8 cellular contexts compared by ENCODE assay signal in the genomic region with DNA sequence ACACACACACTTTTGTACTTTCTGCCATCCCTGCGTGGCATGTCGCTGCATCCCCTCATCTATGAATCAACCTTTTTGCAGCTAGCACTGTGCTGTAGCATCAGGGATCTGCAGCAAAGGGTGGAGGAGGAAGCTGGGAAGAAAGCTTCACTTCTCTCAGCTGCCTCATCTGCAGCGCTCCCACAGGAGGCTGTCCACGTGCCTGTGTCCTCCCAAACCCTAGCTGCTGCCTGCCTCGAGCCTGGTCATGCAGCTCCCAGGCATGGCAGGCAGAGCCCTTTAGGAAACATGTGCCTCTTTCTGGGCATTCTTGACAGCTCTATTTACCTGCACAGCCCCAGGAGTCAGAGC.
DNase-seq lines count a peak whose midpoint lies in the region; ATAC-seq and TF ChIP-seq lines count a peak whose summit lies in the region.

No MANE protein-coding gene starts in this region.

- H3K27ac ChIP-seq in ascending aorta: peak overlapping the region; percentile 47 to 79
- H3K27ac ChIP-seq in layer of hippocampus (ENCODE audit: low read depth, low read length): peak overlapping the region; percentile 81
- peak overlapping the region; percentile 12 for H3K27ac ChIP-seq in subcutaneous abdominal adipose tissue (ENCODE audit: low read depth, low read length)

- DNase-seq in activated T-cell treated with anti-CD3 and anti-CD28 coated beads, Interleukin-2, amount 50 U/mL, for 24 hours: no peak
- no peak for DNase-seq in activated T-cell treated with anti-CD3 and anti-CD28 coated beads, Interleukin-2, amount 50 U/mL, for 48 hours
- no peak for DNase-seq in ascending aorta (ENCODE audit: low spot score in 2 of 2)
- DNase-seq in stimulated activated CD4-positive, alpha-beta T cell treated with anti-CD3 and anti-CD28 coated beads, Interleukin-15, amount 100 ng/mL, for 24 hours: no peak
- no peak for DNase-seq in GM13976 (ENCODE audit: low spot score)

- H3K4me1 Mint-ChIP-seq in activated T-cell treated with anti-CD3 and anti-CD28 coated beads, Interleukin-2, amount 50 U/mL, for 24 hours (ENCODE audit: low read depth): peaks cover 74% of the 10 kb centered on the region

- H3K9me3 Mint-ChIP-seq in activated T-cell treated with anti-CD3 and anti-CD28 coated beads, Interleukin-2, amount 50 U/mL, for 24 hours: no peaks in the 10 kb centered on the region

- H3K27me3 ChIP-seq in ascending aorta (no peaks in the 10 kb centered on the region), layer of hippocampus (ENCODE audit: control insufficient read depth, insufficient read depth, low read length) (no peaks in the 10 kb centered on the region), subcutaneous abdominal adipose tissue (ENCODE audit: control insufficient read depth in 5 of 5, insufficient read depth in 4 of 5, low read length in 5 of 5) (no peaks in the 10 kb centered on the region)

- H3K27me3 Mint-ChIP-seq in activated T-cell treated with anti-CD3 and anti-CD28 coated beads, Interleukin-2, amount 50 U/mL, for 24 hours: no peaks in the 10 kb centered on the region

- no peaks in the 10 kb centered on the region for H3K36me3 Mint-ChIP-seq in activated T-cell treated with anti-CD3 and anti-CD28 coated beads, Interleukin-2, amount 50 U/mL, for 24 hours (ENCODE audit: low read depth)

- ATAC-seq in GM19035 (IDR thresholded peaks at IDR 0.05; ENCODE audit: unreplicated experiment): no peak

- peak overlapping the region; percentile 32 for H3K4me3 Mint-ChIP-seq in activated T-cell treated with anti-CD3 and anti-CD28 coated beads, Interleukin-2, amount 50 U/mL, for 24 hours

- H3K9me3 ChIP-seq in ascending aorta: no peaks in the 10 kb centered on the region
- no peaks in the 10 kb centered on the region for H3K9me3 ChIP-seq in subcutaneous abdominal adipose tissue (ENCODE audit: control insufficient read depth in 5 of 5, low read length in 5 of 5)

- H3K4me1 ChIP-seq in ascending aorta (peaks cover 12 to 22% of the 10 kb centered on the region in 2 donors), subcutaneous abdominal adipose tissue (ENCODE audit: control insufficient read depth in 5 of 5, insufficient read depth in 5 of 5, low read length in 5 of 5) (peaks cover 5 to 40% (median 25%) of the 10 kb centered on the region in 5 donors)

- intact Hi-C loops in ascending aorta (cut with DNase I): loop anchor here (5.0 to 10.0 kb wide), 2 partner anchors 45 to 653 kb away; a partner anchor contains a TSS

- peak overlapping the region; percentile 14 to 43 for H3K4me3 ChIP-seq in ascending aorta
- peak overlapping the region in 2 of 5 donors; percentile 19 to 35 for H3K4me3 ChIP-seq in subcutaneous abdominal adipose tissue (ENCODE audit: low read depth in 1 of 5, low read length in 5 of 5)

- H3K27ac Mint-ChIP-seq in activated T-cell treated with anti-CD3 and anti-CD28 coated beads, Interleukin-2, amount 50 U/mL, for 24 hours: peak overlapping the region; percentile 89

- TF ChIP-seq CTCF in ascending aorta (IDR thresholded peaks at IDR 0.05) (no peak), GM13976 (IDR thresholded peaks at IDR 0.05; ENCODE audit: borderline replicate concordance, control extremely low read depth, extremely low read depth, insufficient read depth, missing control alignments) (no peak)

- H3K36me3 ChIP-seq in ascending aorta: no peaks in the 10 kb centered on the region
- no peaks in the 10 kb centered on the region for H3K36me3 ChIP-seq in subcutaneous abdominal adipose tissue (ENCODE audit: control insufficient read depth in 5 of 5, insufficient read depth in 5 of 5, low read length in 5 of 5)

- H3K9ac ChIP-seq in subcutaneous abdominal adipose tissue (ENCODE audit: low read length in 5 of 5): peak overlapping the region in 2 of 5 donors; percentile 12 to 39

- in situ Hi-C loops in GM13976 (cut with MboI; ENCODE audit: low sequenced_read_pairs, unreplicated experiment): loop anchor here (25.0 kb wide), 1 partner anchor 465 kb away; no protein-coding TSS in a partner anchor

Comparison
In these comparisons a context has a peak if more than half of its experiments do, and no peak if none do; other contexts are left out.
1. H3K27ac ChIP-seq: peak in every context shown above with its lines; median percentile 81 in layer of hippocampus; 63 in ascending aorta; 12 in subcutaneous abdominal adipose tissue.